In the genomic region with DNA sequence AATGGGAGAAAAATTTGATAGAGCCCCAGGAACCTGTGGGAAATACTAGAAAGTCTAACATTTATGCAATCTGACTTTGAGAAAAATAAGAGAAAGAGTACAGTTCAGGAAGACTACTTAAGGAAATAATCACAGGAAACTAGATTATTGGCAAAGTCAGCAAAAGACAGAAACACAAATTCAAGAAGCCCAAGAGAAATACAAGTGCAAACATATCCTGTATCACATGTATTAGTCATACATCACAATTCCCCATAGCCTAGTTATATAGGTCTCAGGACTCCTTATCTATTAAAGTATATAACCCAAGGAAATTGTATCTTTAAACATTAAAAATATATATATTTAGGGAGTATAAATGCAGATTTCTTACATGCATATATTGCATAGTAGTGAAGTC, we compare ENCODE assay signal across 18 cellular contexts.
"Had no signal": no experiment of that assay in that cellular context is flagged by ENCODE, and none has a peak within 500 bp of the region (broad histone marks: within the 10 kb centered on the region; RNA-seq: fewer than 3 reads in every experiment).

No MANE protein-coding gene starts in this region.

- H3K4me3 ChIP-seq: PC-9, SK-N-MC had no signal

- H3K27ac ChIP-seq: PC-9, SK-N-MC had no signal

- DNase-seq: activated CD4-positive, alpha-beta T cell treated with anti-CD3 and anti-CD28 coated beads for 4 hours; activated CD8-positive, alpha-beta memory T cell treated with anti-CD3 and anti-CD28 coated beads, Interleukin-2, amount 50 U/mL, for 4 hours; activated CD8-positive, alpha-beta T cell treated with anti-CD3 and anti-CD28 coated beads for 36 hours; activated naive CD4-positive, alpha-beta T cell treated with anti-CD3 and anti-CD28 coated beads, Interleukin-2, amount 50 U/mL, for 16 hours; activated naive CD8-positive, alpha-beta T cell treated with anti-CD3 and anti-CD28 coated beads, Interleukin-2, amount 10 ng/mL, durations not matched to agents 7 days and 5 days; aorta; caudate nucleus; MM.1S; NCI-H1105; NCI-H1436; NCI-H1694 treated with DMSO at 0.1 percent for 48 hours; NCI-H2029 treated with DMSO at 0.1 percent for 48 hours; NCI-H345; NCI-H510A; NCI-H526 treated with DMSO at 0.1 percent for 48 hours; PC-9 had no signal

- ATAC-seq: activated CD4-positive, CD25-positive, alpha-beta regulatory T cell treated with anti-CD3 and anti-CD28 coated beads, Interleukin-2, amount 50 U/mL, for 24 hours; activated CD8-positive, alpha-beta T cell treated with anti-CD3 and anti-CD28 coated beads for 36 hours had no signal
